In genomic region chr6:168277274-168277669, GRCh38 we compare ENCODE assay signal across 17 cellular contexts. TPM values are rescaled to one million over a fixed set of nuclear protein-coding genes. Genes with fewer than 3 reads are reported as not detected.
"Had no signal": no experiment of that assay in that cellular context is flagged by ENCODE, and none has a peak within 500 bp of the region (broad histone marks: within the 10 kb centered on the region; RNA-seq: fewer than 3 reads in every experiment).

No MANE protein-coding gene starts in this region.

- H3K4me3 ChIP-seq: breast epithelium, stomach, testis, upper lobe of left lung had no signal

- H3K4me1 ChIP-seq: breast epithelium, foreskin keratinocyte, testis had no signal

- H3K9me3 ChIP-seq: breast epithelium, stomach, testis, upper lobe of left lung had no signal

- H3K27ac ChIP-seq: breast epithelium, foreskin keratinocyte, stomach, testis, upper lobe of left lung had no signal

- DNase-seq: activated CD4-positive, alpha-beta T cell treated with anti-CD3 and anti-CD28 coated beads, Interleukin-2, amount 10 ng/mL, durations not matched to agents 7 days and 5 days; activated CD8-positive, alpha-beta memory T cell treated with anti-CD3 and anti-CD28 coated beads, Interleukin-2, amount 50 U/mL, for 48 hours; activated naive CD4-positive, alpha-beta T cell; anterior cingulate cortex; dermis blood vessel endothelial cell; effector memory CD8-positive, alpha-beta T cell; foreskin keratinocyte; kidney glomerular epithelial cell; stimulated activated CD4-positive, alpha-beta T cell treated with anti-CD3 and anti-CD28 coated beads, Interleukin-12 subunit alpha, Interleukin-12 subunit beta, amount 100 ng/mL, for 4 hours; stimulated activated CD4-positive, alpha-beta T cell treated with anti-CD3 and anti-CD28 coated beads, Interleukin-2, amount 100 ng/mL, for 24 hours; stomach; testis had no signal

- H3K27me3 ChIP-seq: testis, upper lobe of left lung had no signal

- ATAC-seq: effector memory CD8-positive, alpha-beta T cell; foreskin keratinocyte; natural killer cell treated with Interleukin-12 subunit alpha and Interleukin-12 subunit beta and Interleukin-15 and Interleukin-18, amount 100 ng/mL, for 72 hours had no signal

- H3K36me3 ChIP-seq: breast epithelium, stomach, upper lobe of left lung had no signal

RNA-seq across cellular contexts. Expression of gene DACT2, which starts 42.3 kb away (rescaled TPM):
- total RNA-seq: dermis blood vessel endothelial cell; natural killer cell treated with Interleukin-12 subunit alpha and Interleukin-12 subunit beta and Interleukin-15 and Interleukin-18, amount 100 ng/mL, for 72 hours; osteoblast; pulmonary artery endothelial cell had no signal
